ENCODE assay signal across 19 cellular contexts in the genomic region with DNA sequence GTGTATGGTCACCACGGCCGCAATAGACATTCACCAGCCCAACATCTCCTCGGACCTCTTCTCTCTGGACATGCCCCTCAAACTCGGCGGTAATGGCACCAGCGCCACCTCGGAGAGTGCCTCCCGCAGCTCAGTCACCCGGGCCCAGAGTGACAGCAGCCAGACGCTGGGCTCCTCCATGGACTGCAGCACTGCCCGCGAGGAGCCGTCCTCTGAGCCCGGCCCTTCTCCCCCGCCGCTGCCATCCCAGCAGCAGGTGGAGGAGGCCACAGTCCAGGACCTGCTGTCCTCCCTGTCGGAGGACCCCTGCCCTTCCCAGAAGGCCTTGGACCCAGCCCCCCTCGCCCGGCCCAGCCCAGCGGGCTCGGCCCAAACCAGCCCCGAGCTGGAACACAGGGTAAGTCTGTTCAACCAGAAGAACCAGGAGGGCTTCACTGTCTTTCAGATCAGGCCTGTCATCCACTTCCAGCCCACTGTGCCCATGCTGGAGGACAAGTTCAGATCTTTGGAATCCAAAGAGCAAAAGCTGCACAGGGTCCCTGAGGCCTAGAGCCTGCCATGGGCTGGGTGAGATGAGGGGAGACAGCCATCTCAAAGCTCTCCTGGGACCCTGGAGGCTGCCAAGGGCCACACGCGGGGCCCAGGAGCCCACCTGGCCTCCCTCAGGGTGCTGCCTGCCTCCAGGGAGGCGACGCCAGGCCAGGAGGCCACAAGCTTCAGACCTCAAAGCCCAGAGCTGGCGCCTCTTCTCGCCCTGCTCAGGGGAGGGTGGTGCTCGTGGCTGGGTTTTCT.
A peak's percentile ranks its signal among the peaks of the same experiment; 100 is the strongest.
DNase-seq lines count a peak whose midpoint lies in the region; ATAC-seq and TF ChIP-seq lines count a peak whose summit lies in the region.
"Had no signal": no experiment of that assay in that cellular context is flagged by ENCODE, and none has a peak within 500 bp of the region (broad histone marks: within the 10 kb centered on the region; RNA-seq: fewer than 3 reads in every experiment).

No MANE protein-coding gene starts in this region.

- ATAC-seq in left cardiac atrium (no peak), upper lobe of right lung (no peak)
- ATAC-seq: A549, SK-N-SH treated with all-trans-retinoic acid at 6 μM for 48 hours had no signal

- no peaks in the 10 kb centered on the region for H3K27me3 ChIP-seq in right atrium auricular region
- no peaks in the 10 kb centered on the region for H3K27me3 ChIP-seq in neural progenitor cell
- no peaks in the 10 kb centered on the region for H3K27me3 ChIP-seq in upper lobe of right lung

- peaks cover 19% of the 10 kb centered on the region for H3K4me1 Mint-ChIP-seq in neural progenitor cell

- peaks cover 2% of the 10 kb centered on the region for H3K36me3 Mint-ChIP-seq in neural progenitor cell

- H3K27me3 Mint-ChIP-seq in neural progenitor cell (ENCODE audit: insufficient read depth, low read depth): peaks cover 5% of the 10 kb centered on the region
- H3K27me3 Mint-ChIP-seq: CD4-positive, alpha-beta memory T cell had no signal

- H3K9me3 ChIP-seq in right atrium auricular region (no peaks in the 10 kb centered on the region), neural progenitor cell (ENCODE audit: low read depth) (no peaks in the 10 kb centered on the region), upper lobe of right lung (no peaks in the 10 kb centered on the region)
- H3K9me3 ChIP-seq: A549 had no signal

- intact Hi-C loops in left cardiac atrium (cut with DNase I) (no loop called here), upper lobe of right lung (cut with DNase I) (no loop called here)

- H3K4me3 Mint-ChIP-seq in neural progenitor cell: no peak overlapping the region
- H3K4me3 Mint-ChIP-seq: CD4-positive, alpha-beta memory T cell had no signal

- H4K20me1 ChIP-seq in neural progenitor cell (ENCODE audit: low read depth): no peaks in the 10 kb centered on the region

- no peaks in the 10 kb centered on the region for H3K79me2 ChIP-seq in neural progenitor cell (ENCODE audit: low read depth)

- H3F3A ChIP-seq in neural progenitor cell (ENCODE audit: low read depth): no peaks in the 10 kb centered on the region

- no peak overlapping the region for H2AFZ ChIP-seq in neural progenitor cell (replicated peaks)

- H3K4me3 ChIP-seq in right atrium auricular region (no peak overlapping the region), coronary artery (no peak overlapping the region), neural progenitor cell (no peak overlapping the region), upper lobe of right lung (no peak overlapping the region)
- H3K4me3 ChIP-seq: A549 had no signal

- peaks cover 0 to 13% of the 10 kb centered on the region in 2 donors for H3K4me1 ChIP-seq in right atrium auricular region
- peaks cover 12% of the 10 kb centered on the region for H3K4me1 ChIP-seq in neural progenitor cell
- H3K4me1 ChIP-seq in upper lobe of right lung: no peaks in the 10 kb centered on the region

- no peaks in the 10 kb centered on the region for H3K9me3 Mint-ChIP-seq in neural progenitor cell

- H3K4me2 ChIP-seq in neural progenitor cell: no peak overlapping the region
- H3K4me2 ChIP-seq: A549 had no signal

- DNase-seq in left cardiac atrium (peak; percentile 15), right atrium auricular region (ENCODE audit: low spot score) (no peak), coronary artery (ENCODE audit: low spot score) (peak; percentile 70), neural progenitor cell (ENCODE audit: low spot score) (no peak), upper lobe of right lung (peak; percentile 61), nucleus accumbens (lab: John Stamatoyannopoulos, UW) (no peak), RPMI8226 (no peak), HK-2 (ENCODE audit: unreplicated experiment) (no peak)
- DNase-seq: Calu3; CD4-positive, alpha-beta memory T cell; DMS53; KG1; NCI-H1105 treated with DMSO at 0.1 percent for 48 hours; NCI-H1694 treated with DMSO at 0.1 percent for 48 hours; NCI-H748 treated with DMSO at 0.1 percent for 48 hours; NK-92 treated with Interleukin-12 subunit alpha and Interleukin-12 subunit beta, amount 100 ng/mL, for 24 hours; SIG-M5 had no signal

- H3K27ac ChIP-seq in right atrium auricular region: no peak overlapping the region
- H3K27ac ChIP-seq in coronary artery: no peak overlapping the region
- no peak overlapping the region for H3K27ac ChIP-seq in neural progenitor cell
- H3K27ac ChIP-seq in upper lobe of right lung: no peak overlapping the region
- H3K27ac ChIP-seq: A549 had no signal

- H3K9ac ChIP-seq in neural progenitor cell: no peak overlapping the region

- H3K36me3 ChIP-seq in right atrium auricular region (no peaks in the 10 kb centered on the region), neural progenitor cell (no peaks in the 10 kb centered on the region), upper lobe of right lung (no peaks in the 10 kb centered on the region)

- peak overlapping the region; percentile 53 for H3K27ac Mint-ChIP-seq in neural progenitor cell

- no peak for TF ChIP-seq CTCF in right atrium auricular region (IDR thresholded peaks at IDR 0.05)
- no peak for TF ChIP-seq CTCF in coronary artery (IDR thresholded peaks at IDR 0.05)
- TF ChIP-seq CTCF in neural progenitor cell (IDR thresholded peaks at IDR 0.05): no peak
- TF ChIP-seq CTCF in upper lobe of right lung (IDR thresholded peaks at IDR 0.05): no peak

Comparison
In these comparisons a context has a peak if more than half of its experiments do, and no peak if none do; other contexts are left out.
1. DNase-seq: peak in left cardiac atrium (single experiment), coronary artery (single experiment) and upper lobe of right lung (single experiment); none in right atrium auricular region (single experiment), neural progenitor cell (single experiment), nucleus accumbens (0 of 56), RPMI8226 (single experiment) and HK-2 (single experiment).